Comparison of ENCODE assay signal across 1 cellular context in the genomic region with DNA sequence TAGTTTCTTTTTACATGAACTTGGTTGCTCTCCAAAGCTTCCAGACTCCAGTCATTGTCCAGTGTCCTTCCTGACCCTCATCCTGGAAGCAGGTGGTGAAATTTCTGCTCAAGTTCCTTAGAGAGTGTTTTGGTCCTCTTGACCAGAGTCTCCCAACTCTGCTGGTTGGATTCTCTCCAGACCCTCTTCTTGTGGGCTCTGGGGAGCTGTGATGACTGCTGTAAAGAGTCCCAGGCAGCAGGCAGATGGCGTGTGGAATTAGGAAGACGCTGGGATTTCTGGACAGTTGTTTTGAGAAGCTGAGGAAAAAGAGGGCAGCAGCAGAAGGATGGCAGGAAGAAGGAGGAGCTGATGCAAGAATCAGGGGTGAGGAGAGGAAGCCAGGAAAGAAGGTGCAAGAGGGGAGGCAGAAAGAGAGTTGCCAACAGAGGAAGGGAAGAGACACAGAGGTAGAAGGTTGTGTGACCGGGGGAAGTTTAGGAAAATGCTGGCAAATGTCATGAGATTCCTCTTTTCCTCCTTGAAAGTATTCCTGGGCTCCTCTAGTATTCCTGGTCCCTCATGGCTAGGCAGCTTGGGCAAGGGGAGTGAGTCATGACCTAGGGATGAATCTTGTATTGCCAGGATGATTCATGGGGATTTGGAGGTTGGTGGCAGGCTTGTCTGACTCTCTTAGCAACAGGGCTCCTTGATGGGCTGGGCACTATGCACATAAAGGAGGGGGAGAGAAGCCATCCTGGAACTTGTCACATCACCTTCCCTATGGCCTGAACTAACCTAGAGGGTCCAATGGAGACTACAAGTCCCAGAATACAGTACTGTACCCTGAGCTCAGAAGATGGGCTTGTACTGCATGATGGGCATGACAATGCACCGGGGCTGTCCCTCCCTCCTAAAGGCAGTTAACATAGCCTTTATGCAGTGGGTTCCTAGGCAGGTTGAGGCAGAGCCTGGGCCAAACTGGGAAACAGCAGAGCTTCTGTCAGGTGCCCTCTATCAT.
TF ChIP-seq lines count a peak whose summit lies in the region.

No MANE protein-coding gene starts in this region.

TF ChIP-seq in HEK293, 187 proteins besides CTCF, POLR2A, EP300 and RAD21 (continued from another document):
- TF ChIP-seq, protein P1, sequence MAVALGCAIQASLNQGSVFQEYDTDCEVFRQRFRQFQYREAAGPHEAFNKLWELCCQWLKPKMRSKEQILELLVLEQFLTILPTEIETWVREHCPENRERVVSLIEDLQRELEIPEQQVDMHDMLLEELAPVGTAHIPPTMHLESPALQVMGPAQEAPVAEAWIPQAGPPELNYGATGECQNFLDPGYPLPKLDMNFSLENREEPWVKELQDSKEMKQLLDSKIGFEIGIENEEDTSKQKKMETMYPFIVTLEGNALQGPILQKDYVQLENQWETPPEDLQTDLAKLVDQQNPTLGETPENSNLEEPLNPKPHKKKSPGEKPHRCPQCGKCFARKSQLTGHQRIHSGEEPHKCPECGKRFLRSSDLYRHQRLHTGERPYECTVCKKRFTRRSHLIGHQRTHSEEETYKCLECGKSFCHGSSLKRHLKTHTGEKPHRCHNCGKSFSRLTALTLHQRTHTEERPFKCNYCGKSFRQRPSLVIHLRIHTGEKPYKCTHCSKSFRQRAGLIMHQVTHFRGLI (tag by site-specific recombination; IDR thresholded peaks at IDR 0.05), result no peak
- peak; percentile 52; the same call in 1 of the 2 replicates for TF ChIP-seq ZNF76 (tag by site-specific recombination; IDR thresholded peaks at IDR 0.05; ENCODE audit: borderline replicate concordance, low read depth)
- TF ChIP-seq KLF10 (tag by site-specific recombination; IDR thresholded peaks at IDR 0.05), result no peak
- TF ChIP-seq ZNF2 (tag by site-specific recombination; IDR thresholded peaks at IDR 0.05), result no peak
